Comparison of ENCODE assay signal across 26 cellular contexts in the genomic region with DNA sequence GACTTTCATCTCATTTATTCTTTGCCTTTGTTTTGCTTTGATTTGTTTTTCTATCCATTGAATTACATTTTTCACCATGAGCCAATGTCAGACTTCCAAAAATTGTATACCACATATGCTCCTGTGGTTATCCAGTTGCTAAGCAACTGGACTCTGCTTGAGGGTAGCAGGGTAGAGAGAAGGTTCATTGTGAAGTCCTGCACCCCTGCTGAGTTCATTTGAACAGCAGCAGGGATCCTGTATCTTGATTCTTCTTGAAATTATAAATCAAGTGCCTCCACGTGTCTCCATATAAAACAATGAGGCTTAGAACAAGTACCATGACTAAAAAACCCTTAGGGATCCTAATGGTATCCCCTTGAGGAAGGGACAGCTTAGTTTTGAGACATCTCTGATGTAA.
"Had no signal": no experiment of that assay in that cellular context is flagged by ENCODE, and none has a peak within 500 bp of the region (broad histone marks: within the 10 kb centered on the region; RNA-seq: fewer than 3 reads in every experiment).

No MANE protein-coding gene starts in this region.

- ATAC-seq: activated naive CD8-positive, alpha-beta T cell treated with anti-CD3 and anti-CD28 coated beads, Interleukin-2, amount 50 U/mL, for 24 hours; activated T-cell treated with anti-CD3 and anti-CD28 coated beads, Interleukin-2, amount 50 U/mL, for 72 hours; body of pancreas; left lung; natural killer cell; stimulated activated naive B cell treated with anti-CD40 and anti-IgM and Interleukin-4, amounts not matched to agents 10 μg/mL and 1 μg/mL and 100 μg/mL, for 72 hours had no signal

- H3K27ac Mint-ChIP-seq: activated naive CD8-positive, alpha-beta T cell treated with anti-CD3 and anti-CD28 coated beads, Interleukin-2, amount 50 U/mL, for 24 hours; activated T-cell treated with anti-CD3 and anti-CD28 coated beads, Interleukin-2, amount 50 U/mL, for 72 hours; natural killer cell; stimulated activated naive B cell treated with anti-CD40 and anti-IgM and Interleukin-4, amounts not matched to agents 10 μg/mL and 1 μg/mL and 100 μg/mL, for 72 hours had no signal

- H3K4me3 ChIP-seq: body of pancreas, cardiac muscle cell, left lung, ovary, prostate gland, uterus had no signal

- H3K36me3 Mint-ChIP-seq: stimulated activated naive B cell treated with anti-CD40 and anti-IgM and Interleukin-4, amounts not matched to agents 10 μg/mL and 1 μg/mL and 100 μg/mL, for 72 hours had no signal

- H3K4me3 Mint-ChIP-seq: activated naive CD8-positive, alpha-beta T cell treated with anti-CD3 and anti-CD28 coated beads, Interleukin-2, amount 50 U/mL, for 24 hours; activated T-cell treated with anti-CD3 and anti-CD28 coated beads, Interleukin-2, amount 50 U/mL, for 72 hours; natural killer cell; stimulated activated naive B cell treated with anti-CD40 and anti-IgM and Interleukin-4, amounts not matched to agents 10 μg/mL and 1 μg/mL and 100 μg/mL, for 72 hours had no signal

- H3K4me1 Mint-ChIP-seq: activated naive CD8-positive, alpha-beta T cell treated with anti-CD3 and anti-CD28 coated beads, Interleukin-2, amount 50 U/mL, for 24 hours; natural killer cell; stimulated activated naive B cell treated with anti-CD40 and anti-IgM and Interleukin-4, amounts not matched to agents 10 μg/mL and 1 μg/mL and 100 μg/mL, for 72 hours had no signal

- H3K27me3 Mint-ChIP-seq: activated naive CD8-positive, alpha-beta T cell treated with anti-CD3 and anti-CD28 coated beads, Interleukin-2, amount 50 U/mL, for 24 hours; stimulated activated naive B cell treated with anti-CD40 and anti-IgM and Interleukin-4, amounts not matched to agents 10 μg/mL and 1 μg/mL and 100 μg/mL, for 72 hours had no signal

- DNase-seq: activated CD4-positive, alpha-beta T cell treated with anti-CD3 and anti-CD28 coated beads for 4 hours; activated CD4-positive, alpha-beta T cell treated with anti-CD3 and anti-CD28 coated beads, Interleukin-2, amount 50 U/mL, for 48 hours; activated CD4-positive, CD25-positive, alpha-beta regulatory T cell; activated effector memory CD4-positive, alpha-beta T cell treated with anti-CD3 and anti-CD28 coated beads, Interleukin-2, amount 50 U/mL, for 16 hours; activated naive CD4-positive, alpha-beta T cell treated with anti-CD3 and anti-CD28 coated beads, Interleukin-2, amount 50 U/mL, for 16 hours; activated naive CD8-positive, alpha-beta T cell treated with anti-CD3 and anti-CD28 coated beads, Interleukin-2, amount 50 U/mL, for 24 hours; activated T-cell treated with anti-CD3 and anti-CD28 coated beads, Interleukin-2, amount 50 U/mL, for 72 hours; body of pancreas; dermis blood vessel endothelial cell; effector CD8-positive, alpha-beta T cell; erythroblast; glutamatergic neuron; hippocampal formation; kidney glomerular epithelial cell; left lung; midbrain; natural killer cell; ovary; stimulated activated CD4-positive, alpha-beta T cell treated with anti-CD3 and anti-CD28 coated beads, Interleukin-2, amount 100 ng/mL, for 48 hours; stimulated activated CD8-positive, alpha-beta memory T cell treated with anti-CD3 and anti-CD28 coated beads, Interleukin-4, amount 100 ng/mL, for 48 hours; stimulated activated naive B cell treated with anti-CD40 and anti-IgM and Interleukin-4, amounts not matched to agents 10 μg/mL and 1 μg/mL and 100 μg/mL, for 72 hours; T1000; trophoblast cell; uterus had no signal
